In genomic region chr15:71010439-71010838, GRCh38 we compare ENCODE assay signal across 25 cellular contexts.
"Had no signal": no experiment of that assay in that cellular context is flagged by ENCODE, and none has a peak within 500 bp of the region (broad histone marks: within the 10 kb centered on the region; RNA-seq: fewer than 3 reads in every experiment).

No MANE protein-coding gene starts in this region.

- H3K27ac ChIP-seq: dorsolateral prefrontal cortex, gastrocnemius medialis, neural progenitor cell, psoas muscle, sigmoid colon, stomach, thyroid gland, vagina had no signal

- H3K27me3 ChIP-seq: dorsolateral prefrontal cortex, gastrocnemius medialis, neural progenitor cell, sigmoid colon, stomach, thyroid gland, vagina had no signal

- DNase-seq: dorsolateral prefrontal cortex; effector CD4-positive, alpha-beta T cell; foreskin fibroblast; gastrocnemius medialis; head of caudate nucleus; hippocampal formation; left colon; mucosa of descending colon; naive B cell; nucleus accumbens; psoas muscle; retina; sigmoid colon; stimulated activated CD4-positive, alpha-beta T cell treated with anti-CD3 and anti-CD28 coated beads, Interleukin-2, amount 100 ng/mL, for 24 hours; stimulated activated CD4-positive, alpha-beta T cell treated with anti-CD3 and anti-CD28 coated beads, Interleukin-4, amount 100 ng/mL, for 24 hours; stimulated activated naive CD4-positive, alpha-beta T cell treated with Interleukin-2 at 50 U/mL for 16 hours; stomach; thyroid gland; trophoblast cell had no signal

- H3K9me3 ChIP-seq: gastrocnemius medialis, mucosa of descending colon, psoas muscle, sigmoid colon, stomach, thyroid gland, vagina had no signal

- H3K36me3 ChIP-seq: gastrocnemius medialis, neural progenitor cell, sigmoid colon, stomach, thyroid gland had no signal

- H3K4me3 ChIP-seq: dorsolateral prefrontal cortex, gastrocnemius medialis, lung, mucosa of descending colon, neural progenitor cell, psoas muscle, sigmoid colon, stomach, thyroid gland, vagina had no signal

- H3K4me1 ChIP-seq: gastrocnemius medialis, neural progenitor cell, psoas muscle, sigmoid colon, stomach, thyroid gland, vagina had no signal

- ATAC-seq: esophagus mucosa; gastrocnemius medialis; left colon; mucosa of descending colon; natural killer cell treated with Interleukin-12 subunit alpha and Interleukin-12 subunit beta and Interleukin-15 and Interleukin-18, amount 100 ng/mL, for 72 hours; psoas muscle; stimulated activated effector memory CD8-positive, alpha-beta T cell treated with anti-CD3 and anti-CD28 coated beads, Interleukin-12 subunit alpha, Interleukin-12 subunit beta, amount 100 ng/mL, for 72 hours had no signal
